ENCODE assay signal across 1 cellular context in genomic region chr12:85155791-85156190, GRCh38.
TF ChIP-seq lines count a peak whose summit lies in the region.

No MANE protein-coding gene starts in this region.

TF ChIP-seq in HepG2, 621 proteins besides CTCF, POLR2A, EP300 and RAD21:
- TF ChIP-seq EZH2 (conservative IDR thresholded peaks at IDR 0.05; ENCODE audit: low read depth, low read length) (no peak), ZNF317 (CRISPR knock-in tag; IDR thresholded peaks at IDR 0.05) (no peak), ZNF615 (CRISPR knock-in tag; IDR thresholded peaks at IDR 0.05; ENCODE audit: borderline replicate concordance) (no peak), STAT6 (CRISPR knock-in tag; IDR thresholded peaks at IDR 0.05; ENCODE audit: borderline replicate concordance) (no peak), ZNF639 (CRISPR knock-in tag; conservative IDR thresholded peaks at IDR 0.05) (no peak), POGZ (CRISPR knock-in tag; IDR thresholded peaks at IDR 0.05) (no peak), SP2 (CRISPR knock-in tag; IDR thresholded peaks at IDR 0.05) (no peak), ZNF850 (CRISPR knock-in tag; conservative IDR thresholded peaks at IDR 0.05) (no peak), SRSF9 (IDR thresholded peaks at IDR 0.05; ENCODE audit: borderline replicate concordance, insufficient read depth, low read depth, low read length, poor library complexity, severe bottlenecking) (no peak), ZNF598 (CRISPR knock-in tag; IDR thresholded peaks at IDR 0.05; ENCODE audit: borderline replicate concordance) (no peak), ZNF24 (IDR thresholded peaks at IDR 0.05) (no peak), ZNF205 (CRISPR knock-in tag; IDR thresholded peaks at IDR 0.05) (no peak), ZNF572 (CRISPR knock-in tag; IDR thresholded peaks at IDR 0.05) (no peak), PTBP1 (IDR thresholded peaks at IDR 0.05; ENCODE audit: low read depth, low read length, poor library complexity, severe bottlenecking) (no peak), SNAPC2 (CRISPR knock-in tag; IDR thresholded peaks at IDR 0.05) (no peak), TOPORS (CRISPR knock-in tag; IDR thresholded peaks at IDR 0.05) (no peak), GLMP (CRISPR knock-in tag; IDR thresholded peaks at IDR 0.05; ENCODE audit: borderline replicate concordance) (no peak), ZNF670 (CRISPR knock-in tag; IDR thresholded peaks at IDR 0.05; ENCODE audit: borderline replicate concordance) (no peak), ARNT (IDR thresholded peaks at IDR 0.05) (no peak), CREBL2 (CRISPR knock-in tag; IDR thresholded peaks at IDR 0.05; ENCODE audit: borderline replicate concordance) (no peak)
